34 cellular contexts compared by ENCODE assay signal in genomic region chr11:47960015-47960414, GRCh38. TPM values are rescaled to one million over a fixed set of nuclear protein-coding genes. Genes with fewer than 3 reads are reported as not detected.
DNase-seq lines count a peak whose midpoint lies in the region; ATAC-seq and TF ChIP-seq lines count a peak whose summit lies in the region.
"Had no signal": no experiment of that assay in that cellular context is flagged by ENCODE, and none has a peak within 500 bp of the region (broad histone marks: within the 10 kb centered on the region; RNA-seq: fewer than 3 reads in every experiment).

No MANE protein-coding gene starts in this region.

- H3K27ac ChIP-seq in left lung, result no peak overlapping the region
- no peak overlapping the region for H3K27ac ChIP-seq in lower lobe of right lung
- H3K27ac ChIP-seq in lung (ENCODE audit: low read depth in 1 of 2, low read length in 1 of 2), result no peak overlapping the region
- no peak overlapping the region for H3K27ac ChIP-seq in upper lobe of right lung
- H3K27ac ChIP-seq in body of pancreas, result no peak overlapping the region
- H3K27ac ChIP-seq: 22Rv1; A549; BLaER1; BLaER1 treated with 17β-estradiol and CSF1 and Interleukin-3, amounts not matched to agents 10 nM and 100 nM; C4-2B had no signal

- H3K4me3 Mint-ChIP-seq in activated T-cell treated with anti-CD3 and anti-CD28 coated beads, Interleukin-2, amount 50 U/mL, for 4 hours, result no peak overlapping the region
- H3K4me3 Mint-ChIP-seq: B cell; CD14-positive monocyte; CD4-positive, alpha-beta memory T cell; CD4-positive, alpha-beta T cell; CD4-positive, CD25-positive, alpha-beta regulatory T cell; CD8-positive, alpha-beta memory T cell; CD8-positive, alpha-beta T cell had no signal

- TF ChIP-seq CTCF in left lung (IDR thresholded peaks at IDR 0.05) (no peak), lower lobe of right lung (IDR thresholded peaks at IDR 0.05) (no peak), lung (IDR thresholded peaks at IDR 0.05; ENCODE audit: control extremely low read depth, extremely low read depth) (no peak), upper lobe of right lung (IDR thresholded peaks at IDR 0.05) (no peak), body of pancreas (IDR thresholded peaks at IDR 0.05) (no peak)

- H3K4me1 Mint-ChIP-seq in activated T-cell treated with anti-CD3 and anti-CD28 coated beads, Interleukin-2, amount 50 U/mL, for 4 hours (ENCODE audit: low read depth), result peaks cover 8% of the 10 kb centered on the region

- ATAC-seq in left lung, result peak; percentile 85
- ATAC-seq in lower lobe of right lung, result peak; percentile 83 to 89
- no peak for ATAC-seq in lung (ENCODE audit: insufficient read depth, low FRiP score)
- peak; percentile 80 for ATAC-seq in upper lobe of right lung
- ATAC-seq in GM21737 (IDR thresholded peaks at IDR 0.05; ENCODE audit: unreplicated experiment), result no peak
- no peak for ATAC-seq in body of pancreas
- no peak for ATAC-seq in activated T-cell treated with anti-CD3 and anti-CD28 coated beads, Interleukin-2, amount 50 U/mL, for 4 hours
- ATAC-seq: A549; CD8-positive, alpha-beta T cell had no signal

- H3K9me3 Mint-ChIP-seq in activated T-cell treated with anti-CD3 and anti-CD28 coated beads, Interleukin-2, amount 50 U/mL, for 4 hours, result no peaks in the 10 kb centered on the region
- H3K9me3 Mint-ChIP-seq: CD4-positive, alpha-beta memory T cell; CD4-positive, alpha-beta T cell; CD4-positive, CD25-positive, alpha-beta regulatory T cell; CD8-positive, alpha-beta memory T cell; CD8-positive, alpha-beta T cell had no signal

- no peak overlapping the region for H3K4me3 ChIP-seq in left lung
- H3K4me3 ChIP-seq in lower lobe of right lung, result no peak overlapping the region
- no peak overlapping the region for H3K4me3 ChIP-seq in lung
- no peak overlapping the region for H3K4me3 ChIP-seq in upper lobe of right lung
- H3K4me3 ChIP-seq in body of pancreas, result no peak overlapping the region
- H3K4me3 ChIP-seq: A549; BLaER1; BLaER1 treated with 17β-estradiol and CSF1 and Interleukin-3, amounts not matched to agents 10 nM and 100 nM had no signal

- no peaks in the 10 kb centered on the region for H3K36me3 Mint-ChIP-seq in activated T-cell treated with anti-CD3 and anti-CD28 coated beads, Interleukin-2, amount 50 U/mL, for 4 hours (ENCODE audit: insufficient read depth)
- H3K36me3 Mint-ChIP-seq: CD14-positive monocyte; CD4-positive, alpha-beta memory T cell; CD4-positive, CD25-positive, alpha-beta regulatory T cell; CD8-positive, alpha-beta memory T cell; CD8-positive, alpha-beta T cell had no signal

- WGBS in lung, 2 donors, result 74 to 97% methylated on average over 6 of the region's 6 CpGs
- WGBS in body of pancreas, 2 donors, result 93 to 96% methylated on average over 5 to 6 of the region's 6 CpGs

- H3K36me3 ChIP-seq in left lung (no peaks in the 10 kb centered on the region), lower lobe of right lung (no peaks in the 10 kb centered on the region), lung (ENCODE audit: control insufficient read depth in 2 of 2, insufficient read depth in 2 of 2, low read length in 2 of 2) (no peaks in the 10 kb centered on the region), upper lobe of right lung (no peaks in the 10 kb centered on the region), body of pancreas (replicated peaks in 1 of 2; ENCODE audit: insufficient read depth in 1 of 2, low read depth in 2 of 2) (no peaks in the 10 kb centered on the region)
- H3K36me3 ChIP-seq: BE2C; BLaER1; BLaER1 treated with 17β-estradiol and CSF1 and Interleukin-3, amounts not matched to agents 10 nM and 100 nM had no signal

- no peaks in the 10 kb centered on the region for H3K27me3 ChIP-seq in left lung
- H3K27me3 ChIP-seq in lower lobe of right lung (ENCODE audit: low read depth), result no peaks in the 10 kb centered on the region
- H3K27me3 ChIP-seq in lung (ENCODE audit: control insufficient read depth, insufficient read depth), result no peaks in the 10 kb centered on the region
- H3K27me3 ChIP-seq in upper lobe of right lung, result no peaks in the 10 kb centered on the region
- no peaks in the 10 kb centered on the region for H3K27me3 ChIP-seq in body of pancreas
- H3K27me3 ChIP-seq: BE2C; BLaER1; BLaER1 treated with 17β-estradiol and CSF1 and Interleukin-3, amounts not matched to agents 10 nM and 100 nM had no signal

- H3K4me1 ChIP-seq in left lung, result peaks cover 0 to 5% of the 10 kb centered on the region in 2 donors
- no peaks in the 10 kb centered on the region for H3K4me1 ChIP-seq in lower lobe of right lung
- H3K4me1 ChIP-seq in lung (ENCODE audit: control insufficient read depth in 2 of 2, insufficient read depth in 2 of 2, low read length in 2 of 2), result no peaks in the 10 kb centered on the region
- H3K4me1 ChIP-seq in upper lobe of right lung, result no peaks in the 10 kb centered on the region
- H3K4me1 ChIP-seq in body of pancreas, result no peaks in the 10 kb centered on the region
- H3K4me1 ChIP-seq: A549; BE2C; BLaER1; BLaER1 treated with 17β-estradiol and CSF1 and Interleukin-3, amounts not matched to agents 10 nM and 100 nM; Caco-2 had no signal

- H3K9me3 ChIP-seq in left lung, result no peaks in the 10 kb centered on the region
- no peaks in the 10 kb centered on the region for H3K9me3 ChIP-seq in lower lobe of right lung
- no peaks in the 10 kb centered on the region for H3K9me3 ChIP-seq in lung (ENCODE audit: control insufficient read depth in 2 of 2, insufficient read depth in 1 of 2, low read length in 1 of 2)
- H3K9me3 ChIP-seq in upper lobe of right lung, result no peaks in the 10 kb centered on the region
- H3K9me3 ChIP-seq in body of pancreas, result no peaks in the 10 kb centered on the region
- H3K9me3 ChIP-seq: A549; BE2C; BLaER1; BLaER1 treated with 17β-estradiol and CSF1 and Interleukin-3, amounts not matched to agents 10 nM and 100 nM; Caco-2 had no signal

- DNase-seq in left lung, result peak in 1 of 2 donors; percentile 67
- DNase-seq in lower lobe of right lung, result peak; percentile 78
- peak; percentile 73 for DNase-seq in lung (ENCODE audit: low spot score)
- peak; percentile 79 for DNase-seq in upper lobe of right lung
- DNase-seq in body of pancreas, result no peak
- no peak for DNase-seq in COR-L47 (lab: John Stamatoyannopoulos, UW)
- DNase-seq in activated T-cell treated with anti-CD3 and anti-CD28 coated beads, Interleukin-2, amount 50 U/mL, for 4 hours, result no peak
- DNase-seq: 8988T; ACHN; AML-193; BE2C; C1 segment of cervical spinal cord; Caco-2; Calu3; CD4-positive, alpha-beta memory T cell; CD4-positive, alpha-beta T cell; CD4-positive, CD25-positive, alpha-beta regulatory T cell; CD8-positive, alpha-beta memory T cell; CD8-positive, alpha-beta T cell; DMS 273 treated with DMSO at 0.1 percent for 48 hours; DMS153; DMS53; DMS79; DMS79 treated with DMSO at 0.1 percent for 48 hours; DND-41; EL had no signal

- no peaks in the 10 kb centered on the region for H3K27me3 Mint-ChIP-seq in activated T-cell treated with anti-CD3 and anti-CD28 coated beads, Interleukin-2, amount 50 U/mL, for 4 hours (ENCODE audit: low read depth)
- H3K27me3 Mint-ChIP-seq: B cell; CD4-positive, alpha-beta memory T cell; CD4-positive, alpha-beta T cell; CD4-positive, CD25-positive, alpha-beta regulatory T cell had no signal

- TF ChIP-seq POLR2A in body of pancreas (IDR thresholded peaks at IDR 0.05), result no peak

- intact Hi-C loops in left lung (cut with DNase I) (no loop called here), lower lobe of right lung (cut with DNase I) (no loop called here), upper lobe of right lung (cut with DNase I) (no loop called here), body of pancreas (cut with DNase I) (no loop called here)

RNA-seq across cellular contexts. Expression of gene PTPRJ, which starts 20.3 kb away (rescaled TPM):
- total RNA-seq in left lung (10 to 100 TPM; 42.2 to 63.5 TPM), lower lobe of right lung (40.0 TPM), lung (10 to 100 TPM; 32.7 to 51.4 TPM), upper lobe of right lung (34.9 TPM), body of pancreas (10 to 100 TPM; 10.9 to 17.1 TPM)
- 10 to 100 TPM in 1 of 2 donors, 1 to 10 TPM in 1; 3.9 to 31.4 TPM for polyA plus RNA-seq in lung
- total RNA-seq in activated T-cell treated with anti-CD3 and anti-CD28 coated beads, Interleukin-2, amount 50 U/mL, for 4 hours, result 10 to 100 TPM; 13.8 to 22.3 (median 19.0) TPM

Comparison
In these comparisons a context has a peak if more than half of its experiments do, and no peak if none do; other contexts are left out.
1. ATAC-seq: peak in left lung (single experiment), lower lobe of right lung (2 of 2) and upper lobe of right lung (single experiment); none in lung (single experiment), GM21737 (single experiment), body of pancreas (single experiment) and activated T-cell treated with anti-CD3 and anti-CD28 coated beads, Interleukin-2, amount 50 U/mL, for 4 hours (0 of 2).
2. DNase-seq: peak in lower lobe of right lung (single experiment), lung (single experiment) and upper lobe of right lung (single experiment); none in body of pancreas (0 of 4), COR-L47 (single experiment) and activated T-cell treated with anti-CD3 and anti-CD28 coated beads, Interleukin-2, amount 50 U/mL, for 4 hours (single experiment).